Comparison of ENCODE assay signal across 1 cellular context in genomic region chr16:75491876-75492275, GRCh38.
TF ChIP-seq lines count a peak whose summit lies in the region.

No MANE protein-coding gene starts in this region.

TF ChIP-seq in SK-N-SH, 30 proteins besides CTCF, POLR2A, EP300 and RAD21 (continued from another document):
- TF ChIP-seq TEAD4 (IDR thresholded peaks at IDR 0.05; ENCODE audit: borderline replicate concordance, insufficient read depth) (no peak), IRF3 (IDR thresholded peaks at IDR 0.05; ENCODE audit: low read depth, low read length) (no peak), ELF1 (IDR thresholded peaks at IDR 0.05) (no peak), MEF2A (IDR thresholded peaks at IDR 0.05; ENCODE audit: borderline replicate concordance, low read depth) (no peak)
